21 cellular contexts compared by ENCODE assay signal in the genomic region with DNA sequence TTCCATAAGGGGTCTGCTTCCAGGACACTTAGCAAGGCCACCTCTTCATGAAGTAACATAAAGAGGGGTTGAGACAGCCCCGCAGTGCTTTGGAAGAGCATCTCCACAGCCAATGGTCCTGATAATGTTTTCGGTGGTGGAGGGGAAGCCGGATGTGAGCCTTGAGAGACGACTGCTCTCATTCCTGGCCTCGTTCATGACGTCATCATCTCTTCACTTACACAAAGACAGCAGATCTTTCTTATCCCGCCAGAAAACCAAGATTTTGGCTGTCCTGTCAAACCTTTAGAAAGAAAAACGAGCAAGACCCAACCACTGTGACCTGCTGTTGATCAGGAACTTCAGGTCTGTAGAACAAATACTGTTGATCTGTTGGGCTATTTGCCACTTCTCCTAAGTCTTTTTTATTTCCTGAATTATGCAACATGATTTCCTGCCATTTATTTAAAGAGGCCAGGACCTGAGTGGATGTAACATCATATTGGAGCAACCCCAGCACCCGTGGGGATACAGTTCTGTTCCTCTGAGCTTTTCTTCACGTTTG.
"Had no signal": no experiment of that assay in that cellular context is flagged by ENCODE, and none has a peak within 500 bp of the region (broad histone marks: within the 10 kb centered on the region; RNA-seq: fewer than 3 reads in every experiment).

No MANE protein-coding gene starts in this region.

- H3K79me2 ChIP-seq: parathyroid adenoma had no signal

- H3K27me3 ChIP-seq: breast epithelium, suprapubic skin, tibial artery had no signal

- H3K27ac ChIP-seq: breast epithelium, parathyroid adenoma, psoas muscle, suprapubic skin, tibial artery had no signal

- H3K9me3 ChIP-seq: breast epithelium, psoas muscle, suprapubic skin, tibial artery had no signal

- H3K4me1 ChIP-seq: breast epithelium, parathyroid adenoma, psoas muscle, suprapubic skin, tibial artery had no signal

- H3K4me3 ChIP-seq: breast epithelium, psoas muscle, suprapubic skin, tibial artery had no signal

- H3K36me3 Mint-ChIP-seq: activated naive CD4-positive, alpha-beta T cell treated with anti-CD3 and anti-CD28 coated beads, Interleukin-2, amount 50 U/mL, for 72 hours; naive thymus-derived CD8-positive, alpha-beta T cell had no signal

- DNase-seq: activated CD4-positive, alpha-beta T cell treated with anti-CD3 and anti-CD28 coated beads for 36 hours; activated CD4-positive, CD25-positive, alpha-beta regulatory T cell; activated naive CD4-positive, alpha-beta T cell; activated T-cell treated with anti-CD3 and anti-CD28 coated beads for 4 hours; activated T-cell treated with anti-CD3 and anti-CD28 coated beads, Interleukin-2, amount 50 U/mL, for 72 hours; central memory CD4-positive, alpha-beta T cell; foreskin fibroblast; hippocampal formation; mesenchymal stem cell; naive thymus-derived CD8-positive, alpha-beta T cell; occipital lobe; psoas muscle; stimulated activated CD4-positive, alpha-beta T cell treated with anti-CD3 and anti-CD28 coated beads, Interleukin-15, amount 100 ng/mL, for 24 hours; stimulated activated CD4-positive, alpha-beta T cell treated with anti-CD3 and anti-CD28 coated beads, Interleukin-2, amount 100 ng/mL, for 24 hours; stimulated activated naive CD4-positive, alpha-beta T cell; tibial artery had no signal

- H3K36me3 ChIP-seq: breast epithelium, suprapubic skin, tibial artery had no signal

- H3K4me1 Mint-ChIP-seq: activated CD4-positive, alpha-beta T cell treated with anti-CD3 and anti-CD28 coated beads for 36 hours; naive thymus-derived CD8-positive, alpha-beta T cell; neural crest cell had no signal

- H2AFZ ChIP-seq: parathyroid adenoma had no signal

- ATAC-seq: activated CD4-positive, alpha-beta T cell treated with anti-CD3 and anti-CD28 coated beads for 36 hours; activated naive CD4-positive, alpha-beta T cell treated with anti-CD3 and anti-CD28 coated beads, Interleukin-2, amount 50 U/mL, for 72 hours; activated T-cell treated with anti-CD3 and anti-CD28 coated beads, Interleukin-2, amount 50 U/mL, for 72 hours; naive thymus-derived CD8-positive, alpha-beta T cell; psoas muscle had no signal

- H3K27ac Mint-ChIP-seq: activated CD4-positive, alpha-beta T cell treated with anti-CD3 and anti-CD28 coated beads for 36 hours; activated naive CD4-positive, alpha-beta T cell treated with anti-CD3 and anti-CD28 coated beads, Interleukin-2, amount 50 U/mL, for 72 hours; activated T-cell treated with anti-CD3 and anti-CD28 coated beads, Interleukin-2, amount 50 U/mL, for 72 hours; naive thymus-derived CD8-positive, alpha-beta T cell had no signal

- H3K4me3 Mint-ChIP-seq: activated CD4-positive, alpha-beta T cell treated with anti-CD3 and anti-CD28 coated beads for 36 hours; activated T-cell treated with anti-CD3 and anti-CD28 coated beads, Interleukin-2, amount 50 U/mL, for 72 hours; naive thymus-derived CD8-positive, alpha-beta T cell; neural crest cell had no signal

- H3K9ac ChIP-seq: parathyroid adenoma had no signal

- H3K27me3 Mint-ChIP-seq: activated CD4-positive, alpha-beta T cell treated with anti-CD3 and anti-CD28 coated beads for 36 hours had no signal
